In genomic region chr1:110264430-110264829, GRCh38 we compare ENCODE assay signal across 16 cellular contexts. TPM values are rescaled to one million over a fixed set of nuclear protein-coding genes. Genes with fewer than 3 reads are reported as not detected.
DNase-seq lines count a peak whose midpoint lies in the region; ATAC-seq, FAIRE-seq and TF ChIP-seq lines count a peak whose summit lies in the region.
"Had no signal": no experiment of that assay in that cellular context is flagged by ENCODE, and none has a peak within 500 bp of the region (broad histone marks: within the 10 kb centered on the region; RNA-seq: fewer than 3 reads in every experiment).

No MANE protein-coding gene starts in this region.

- 35 to 42% methylated on average over 4 of the region's 4 CpGs for WGBS in heart right ventricle, 2 donors
- WGBS in K562 (ENCODE audit: insufficient coverage, low coverage, missing lambda C conversion rate), result 0% methylated on average over 4 of the region's 4 CpGs

- ATAC-seq in heart right ventricle (peak in 6 of 8 donors; percentile 50 to 79 (median 64)), left ventricle myocardium superior (no peak), K562 (no peak)
- ATAC-seq: GM23338 had no signal

- H3K4me3 ChIP-seq in heart right ventricle (no peak overlapping the region), K562 (no peak overlapping the region)
- H3K4me3 ChIP-seq: BLaER1, GM23338 had no signal

- no peak overlapping the region for H3K4me2 ChIP-seq in K562 (ENCODE audit: insufficient read depth, low read length)
- H3K4me2 ChIP-seq: BLaER1, GM23338 had no signal

- H3K36me3 ChIP-seq in heart right ventricle, result no peaks in the 10 kb centered on the region
- H3K36me3 ChIP-seq in K562 (ENCODE audit: control insufficient read depth, insufficient read depth, low read length), result no peaks in the 10 kb centered on the region
- H3K36me3 ChIP-seq: BLaER1 had no signal

- CTCF ChIA-PET in K562 (lab: Yijun Ruan, JAX; ENCODE audit: low intra/inter-chr PET ratio), result no interaction called here

- H3K9me3 ChIP-seq in heart right ventricle (no peaks in the 10 kb centered on the region), K562 (replicated peaks; ENCODE audit: control insufficient read depth, insufficient read depth, low read depth, low read length) (no peaks in the 10 kb centered on the region)
- H3K9me3 ChIP-seq: BLaER1, Caco-2 had no signal

- H3K79me2 ChIP-seq in K562 (ENCODE audit: control insufficient read depth, insufficient read depth, low read length), result no peaks in the 10 kb centered on the region

- in situ Hi-C loops in K562 (cut with MboI), result no loop called here

- TF ChIP-seq RAD21 in K562 (CRISPR knock-in tag; conservative IDR thresholded peaks at IDR 0.05 in 1 of 2, IDR thresholded peaks at IDR 0.05 in 1 of 2), result no peak

- no peak overlapping the region for H2AFZ ChIP-seq in K562 (ENCODE audit: low read depth, low read length)
- H2AFZ ChIP-seq: GM23338 had no signal

- intact Hi-C loops in heart right ventricle (cut with DNase I) (loop anchor here in 4 of 10 donors (5.0 to 10.0 kb wide), 3 partner anchors 42 to 52 kb away; partner anchors contain the start of gene KCNC4 (in 3 of the 4)), left ventricle myocardium superior (cut with micrococcal nuclease) (no loop called here), K562 (cut with micrococcal nuclease) (no loop called here)

- H3K27me3 ChIP-seq in heart right ventricle, result no peaks in the 10 kb centered on the region
- peaks cover 27 to 39% of the 10 kb centered on the region in 2 experiments; a peak in 4 of 5 replicates for H3K27me3 ChIP-seq in K562 (ENCODE audit: control insufficient read depth in 2 of 2, insufficient read depth in 2 of 2, low read length in 2 of 2)
- H3K27me3 ChIP-seq: BLaER1 had no signal

- H3K9me1 ChIP-seq in K562 (ENCODE audit: control insufficient read depth, insufficient read depth, low read length), result no peaks in the 10 kb centered on the region

- POLR2A ChIA-PET in K562 (lab: Yijun Ruan, JAX), result interaction anchor here (0.6 to 1.4 kb wide), 2 partner anchors 13 to 328 kb away, joined by 3 read pairs; no protein-coding TSS in a partner anchor

- no peak for FAIRE-seq in K562 (lab: Jason Lieb, UNC)

- no TSS peak for BruUV-seq in K562 (replicated peaks; lab: Mats Ljungman, UMichigan)

- peak overlapping the region in 5 of 10 donors; percentile 29 to 56 (median 54) for H3K27ac ChIP-seq in heart right ventricle
- no peak overlapping the region for H3K27ac ChIP-seq in K562 (ENCODE audit: extremely low read depth, low read depth, low read length)
- H3K27ac ChIP-seq: BLaER1 had no signal

- no peak overlapping the region for H3K9ac ChIP-seq in K562 (ENCODE audit: insufficient read depth in 1 of 2, low read depth in 2 of 2, low read length in 2 of 2)
- H3K9ac ChIP-seq: BLaER1 had no signal

- H4K20me1 ChIP-seq in K562 (replicated peaks; ENCODE audit: control insufficient read depth, insufficient read depth, low read length), result no peaks in the 10 kb centered on the region
- H4K20me1 ChIP-seq: BLaER1 had no signal

- no peak for TF ChIP-seq POLR2A in K562 (conservative IDR thresholded peaks at IDR 0.05)

- TF ChIP-seq CTCF in heart right ventricle (IDR thresholded peaks at IDR 0.05) (no peak), K562 (IDR thresholded peaks at IDR 0.05 in 2 of 3, conservative IDR thresholded peaks at IDR 0.05 in 1 of 3; ENCODE audit: insufficient read depth in 2 of 3, low read depth in 1 of 3, low read length in 3 of 3) (no peak)

- DNase-seq in heart right ventricle (peak in 1 of 2 donors; percentile 22), left ventricle myocardium superior (no peak), K562 (ENCODE audit: extremely low read depth in 1 of 4, low spot score in 3 of 4) (no peak), glomerular endothelial cell (ENCODE audit: extremely low read depth, low read depth, low spot score) (peak; percentile 56), pulmonary artery endothelial cell (ENCODE audit: low read depth, low spot score) (peak; percentile 41), OCI-M2 (lab: John Stamatoyannopoulos, UW; ENCODE audit: unreplicated experiment) (no peak), SIG-M5 treated with dmso at 0.1 percent for 504 hours (lab: John Stamatoyannopoulos, UW; ENCODE audit: unreplicated experiment) (no peak)
- DNase-seq in stimulated activated CD4-positive, alpha-beta T cell treated with anti-CD3 and anti-CD28 coated beads, Interleukin-2, amount 100 ng/mL, for 48 hours, result no peak
- DNase-seq: 8988T; AML-193; Caco-2; CD8-positive, alpha-beta memory T cell; DMS 273 treated with DMSO at 0.1 percent for 48 hours; H9 had no signal

- H3K4me1 ChIP-seq in heart right ventricle (peaks cover 0 to 35% (median 14%) of the 10 kb centered on the region in 9 donors), K562 (replicated peaks in 1 of 2; ENCODE audit: control insufficient read depth in 2 of 2, insufficient read depth in 2 of 2, low read length in 2 of 2) (no peaks in the 10 kb centered on the region; a peak in 1 of 5 replicates)
- H3K4me1 ChIP-seq: BLaER1, Caco-2 had no signal

- TF ChIP-seq EP300 in K562 (IDR thresholded peaks at IDR 0.05; ENCODE audit: low read length), result no peak

TF ChIP-seq in K562, 482 proteins besides CTCF, POLR2A, EP300 and RAD21:
- TF ChIP-seq NR0B1 (IDR thresholded peaks at IDR 0.05; ENCODE audit: partially characterized antibody) (no peak), SETDB1 (IDR thresholded peaks at IDR 0.05; ENCODE audit: low read length) (no peak), SOX6 (IDR thresholded peaks at IDR 0.05) (peak; percentile 16; the same call in 1 of the 2 replicates), NR2C2 (CRISPR knock-in tag; IDR thresholded peaks at IDR 0.05) (no peak), NR2C2 (tag; IDR thresholded peaks at IDR 0.05) (peak; percentile 21; the same call in 1 of the 2 replicates)

RNA-seq across cellular contexts. Expression of gene KCNC4, which starts 54.3 kb away (rescaled TPM):
- total RNA-seq in heart right ventricle, result 10 to 100 TPM in 4 of 10 donors, 1 to 10 TPM in 6; 2.6 to 13.8 (median 6.1) TPM
- 1 to 10 TPM; 2.2 to 3.0 TPM for polyA plus RNA-seq in heart right ventricle
- 4.7 TPM for total RNA-seq in left ventricle myocardium superior
- 3.3 and 7.6 TPM in 2 replicates for total RNA-seq in K562 (2011; cell fraction: chromatin; rRNA removed; ENCODE audit: low replicate concordance)
- total RNA-seq in K562 (2011; cell fraction: nucleolus; rRNA removed), result 3.0 and 4.3 TPM in 2 replicates
- 3.4 and 4.9 TPM in 2 replicates for total RNA-seq in K562 (2011; cell fraction: nucleoplasm; rRNA removed)
- total RNA-seq in K562 (2014; rRNA removed), result 0.73 and 2.3 TPM in 2 replicates
- 0.13 and 0.33 TPM in 2 replicates for total RNA-seq in K562 (2014; rRNA removed; fragmentation: Illumina TruSeq; extraction: Trizol)
- total RNA-seq in K562 (2015; rRNA removed; fragmentation: Illumina TruSeq; extraction: Trizol), result 0.53 and 0.62 TPM in 2 replicates
- 1.8 and 2.0 TPM in 2 replicates for total RNA-seq in K562 (2021)
- 0.81 and 1.2 TPM in 2 replicates for polyA plus RNA-seq in K562 (2011; rRNA removed)
- polyA plus RNA-seq in K562 (2011; cell fraction: cytosol; rRNA removed), result 1.1 and 1.6 TPM in 2 replicates
- polyA plus RNA-seq in K562 (2011; cell fraction: nucleus; rRNA removed), result 3.5 and 6.6 TPM in 2 replicates
- polyA plus RNA-seq in K562 (2012), result 1.5 and 1.7 TPM in 2 replicates
- 0.64 and 0.79 TPM in 2 replicates for polyA plus RNA-seq in K562 (2014; fragmentation: Illumina TruSeq; extraction: Trizol)
- polyA plus RNA-seq in K562 (2014; fragmentation: Nextera tagmentation; extraction: Ambion mirVana), result under 1 TPM; 0.07 to 0.13 TPM
- 0.90 and 1.2 TPM in 2 replicates for polyA plus RNA-seq in K562 (2014; rRNA removed)
- polyA minus RNA-seq in K562 (2011; rRNA and poly(A)+ RNA removed), result 0.81 and 1.1 TPM in 2 replicates
- 0.95 and 1.6 TPM in 2 replicates for polyA minus RNA-seq in K562 (2011; cell fraction: cytosol; rRNA and poly(A)+ RNA removed)
- polyA minus RNA-seq in K562 (2011; cell fraction: nucleus; rRNA and poly(A)+ RNA removed), result 2.4 and 2.6 TPM in 2 replicates
- 6.0 and 12.0 TPM in 2 replicates for total RNA-seq in glomerular endothelial cell
- total RNA-seq in pulmonary artery endothelial cell, result 6.8 and 7.5 TPM in 2 replicates

Comparison
In these comparisons a context has a peak if more than half of its experiments do, and no peak if none do; other contexts are left out.
1. ATAC-seq: peak in heart right ventricle (6 of 8); none in left ventricle myocardium superior (single experiment) and K562 (single experiment).
2. DNase-seq: peak in glomerular endothelial cell (single experiment) and pulmonary artery endothelial cell (single experiment); none in left ventricle myocardium superior (single experiment), K562 (0 of 4), OCI-M2 (single experiment), SIG-M5 treated with dmso at 0.1 percent for 504 hours (single experiment) and stimulated activated CD4-positive, alpha-beta T cell treated with anti-CD3 and anti-CD28 coated beads, Interleukin-2, amount 100 ng/mL, for 48 hours (0 of 2).